Comparison of ENCODE assay signal across 10 cellular contexts in genomic region chr6:14729186-14729871, GRCh38.
DNase-seq lines count a peak whose midpoint lies in the region; ATAC-seq and TF ChIP-seq lines count a peak whose summit lies in the region.
"Had no signal": no experiment of that assay in that cellular context is flagged by ENCODE, and none has a peak within 500 bp of the region (broad histone marks: within the 10 kb centered on the region; RNA-seq: fewer than 3 reads in every experiment).

No MANE protein-coding gene starts in this region.

- H3K4me3 ChIP-seq in Jurkat, Clone E6-1 (ENCODE audit: low read length), result peak overlapping the region; percentile 4
- no peak overlapping the region for H3K4me3 ChIP-seq in vagina
- H3K4me3 ChIP-seq in lower lobe of right lung, result no peak overlapping the region
- H3K4me3 ChIP-seq: cardiac muscle cell had no signal

- H3K27me3 ChIP-seq in vagina (no peaks in the 10 kb centered on the region), lower lobe of right lung (ENCODE audit: low read depth) (no peaks in the 10 kb centered on the region)
- H3K27me3 ChIP-seq: cardiac muscle cell had no signal

- peaks cover 54% of the 10 kb centered on the region for H3K4me1 Mint-ChIP-seq in activated T-helper 1 cell treated with anti-CD3 and anti-CD28 coated beads, Interleukin-12 subunit alpha, Interleukin-12 subunit beta, Interleukin-2, Interleukin-4 antibody, amounts not matched to agents 30 ng/mL and 10 ng/mL and 1 ng/mL, durations not matched to agents 14 hours and 24 hours and 36 hours (ENCODE audit: low read depth)

- H3K4me1 ChIP-seq in vagina, result no peaks in the 10 kb centered on the region
- peaks cover 32% of the 10 kb centered on the region for H3K4me1 ChIP-seq in lower lobe of right lung

- no peak for TF ChIP-seq POLR2A in vagina (IDR thresholded peaks at IDR 0.05)

- no peaks in the 10 kb centered on the region for H3K27me3 Mint-ChIP-seq in activated T-helper 1 cell treated with anti-CD3 and anti-CD28 coated beads, Interleukin-12 subunit alpha, Interleukin-12 subunit beta, Interleukin-2, Interleukin-4 antibody, amounts not matched to agents 30 ng/mL and 10 ng/mL and 1 ng/mL, durations not matched to agents 14 hours and 24 hours and 36 hours (ENCODE audit: insufficient read depth)

- intact Hi-C loops in activated T-helper 1 cell treated with anti-CD3 and anti-CD28 coated beads, Interleukin-12 subunit alpha, Interleukin-12 subunit beta, Interleukin-2, Interleukin-4 antibody, amounts not matched to agents 30 ng/mL and 10 ng/mL and 1 ng/mL, durations not matched to agents 14 hours and 24 hours and 36 hours (cut with micrococcal nuclease), result no loop called here
- intact Hi-C loops in vagina (cut with DNase I) (no loop called here), lower lobe of right lung (cut with DNase I) (no loop called here)

- no peak overlapping the region for H3K4me3 Mint-ChIP-seq in activated T-helper 1 cell treated with anti-CD3 and anti-CD28 coated beads, Interleukin-12 subunit alpha, Interleukin-12 subunit beta, Interleukin-2, Interleukin-4 antibody, amounts not matched to agents 30 ng/mL and 10 ng/mL and 1 ng/mL, durations not matched to agents 14 hours and 24 hours and 36 hours

- H3K36me3 Mint-ChIP-seq in activated T-helper 1 cell treated with anti-CD3 and anti-CD28 coated beads, Interleukin-12 subunit alpha, Interleukin-12 subunit beta, Interleukin-2, Interleukin-4 antibody, amounts not matched to agents 30 ng/mL and 10 ng/mL and 1 ng/mL, durations not matched to agents 14 hours and 24 hours and 36 hours (ENCODE audit: low read depth), result peaks cover 11% of the 10 kb centered on the region

- H3K27ac ChIP-seq in vagina, result peak overlapping the region; percentile 32
- H3K27ac ChIP-seq in lower lobe of right lung, result no peak overlapping the region
- H3K27ac ChIP-seq: cardiac muscle cell had no signal

- ATAC-seq in lower lobe of right lung (no peak), GM21381 (IDR thresholded peaks at IDR 0.05; ENCODE audit: unreplicated experiment) (no peak)
- ATAC-seq: SK-N-SH treated with all-trans-retinoic acid at 6 μM for 48 hours had no signal

- H3K9me3 ChIP-seq in vagina (no peaks in the 10 kb centered on the region), lower lobe of right lung (no peaks in the 10 kb centered on the region)

- H3K9me3 Mint-ChIP-seq in activated T-helper 1 cell treated with anti-CD3 and anti-CD28 coated beads, Interleukin-12 subunit alpha, Interleukin-12 subunit beta, Interleukin-2, Interleukin-4 antibody, amounts not matched to agents 30 ng/mL and 10 ng/mL and 1 ng/mL, durations not matched to agents 14 hours and 24 hours and 36 hours, result peaks cover 10% of the 10 kb centered on the region

- DNase-seq in stimulated activated CD4-positive, alpha-beta T cell treated with anti-CD3 and anti-CD28 coated beads, Interleukin-12 subunit alpha, Interleukin-12 subunit beta, amount 100 ng/mL, for 4 hours, result peak; percentile 9
- no peak for DNase-seq in stimulated activated CD4-positive, alpha-beta T cell treated with anti-CD3 and anti-CD28 coated beads, Interleukin-2, amount 100 ng/mL, for 48 hours
- DNase-seq in Jurkat, Clone E6-1 (ENCODE audit: low read depth, low spot score), result peak; percentile 88
- no peak for DNase-seq in activated T-helper 1 cell treated with anti-CD3 and anti-CD28 coated beads, Interleukin-12 subunit alpha, Interleukin-12 subunit beta, Interleukin-2, Interleukin-4 antibody, amounts not matched to agents 30 ng/mL and 10 ng/mL and 1 ng/mL, durations not matched to agents 14 hours and 24 hours and 36 hours (ENCODE audit: low spot score)
- DNase-seq in vagina (ENCODE audit: extremely low spot score in 2 of 2) (no peak), lower lobe of right lung (no peak), GM19238 (ENCODE audit: insufficient read length, low spot score) (no peak)

- TF ChIP-seq CTCF in vagina (IDR thresholded peaks at IDR 0.05), result no peak
- TF ChIP-seq CTCF in lower lobe of right lung (IDR thresholded peaks at IDR 0.05), result no peak

- H3K36me3 ChIP-seq in vagina, result no peaks in the 10 kb centered on the region
- no peaks in the 10 kb centered on the region for H3K36me3 ChIP-seq in lower lobe of right lung
- H3K36me3 ChIP-seq: cardiac muscle cell had no signal

- H3K27ac Mint-ChIP-seq in activated T-helper 1 cell treated with anti-CD3 and anti-CD28 coated beads, Interleukin-12 subunit alpha, Interleukin-12 subunit beta, Interleukin-2, Interleukin-4 antibody, amounts not matched to agents 30 ng/mL and 10 ng/mL and 1 ng/mL, durations not matched to agents 14 hours and 24 hours and 36 hours, result peak overlapping the region; percentile 74

Comparison
In these comparisons a context has a peak if more than half of its experiments do, and no peak if none do; other contexts are left out.
1. DNase-seq: peak in stimulated activated CD4-positive, alpha-beta T cell treated with anti-CD3 and anti-CD28 coated beads, Interleukin-12 subunit alpha, Interleukin-12 subunit beta, amount 100 ng/mL, for 4 hours (single experiment) and Jurkat, Clone E6-1 (single experiment); none in stimulated activated CD4-positive, alpha-beta T cell treated with anti-CD3 and anti-CD28 coated beads, Interleukin-2, amount 100 ng/mL, for 48 hours (0 of 2), activated T-helper 1 cell treated with anti-CD3 and anti-CD28 coated beads, Interleukin-12 subunit alpha, Interleukin-12 subunit beta, Interleukin-2, Interleukin-4 antibody, amounts not matched to agents 30 ng/mL and 10 ng/mL and 1 ng/mL, durations not matched to agents 14 hours and 24 hours and 36 hours (single experiment), vagina (0 of 2), lower lobe of right lung (single experiment) and GM19238 (single experiment).